In genomic region chr10:59844436-59844835, GRCh38 we compare ENCODE assay signal across 15 cellular contexts.
DNase-seq lines count a peak whose midpoint lies in the region; TF ChIP-seq lines count a peak whose summit lies in the region.
"Had no signal": no experiment of that assay in that cellular context is flagged by ENCODE, and none has a peak within 500 bp of the region (broad histone marks: within the 10 kb centered on the region; RNA-seq: fewer than 3 reads in every experiment).

No MANE protein-coding gene starts in this region.

- no peaks in the 10 kb centered on the region for H3K79me1 ChIP-seq in H9 (ENCODE audit: insufficient read depth, low read depth, low read length, poor library complexity, severe bottlenecking)

- H3K9me3 Mint-ChIP-seq in H9: no peaks in the 10 kb centered on the region
- H3K9me3 Mint-ChIP-seq: CD4-positive, CD25-positive, alpha-beta regulatory T cell had no signal

- no peak overlapping the region for H3K4me3 Mint-ChIP-seq in H9
- H3K4me3 Mint-ChIP-seq: CD4-positive, CD25-positive, alpha-beta regulatory T cell had no signal

- no peak overlapping the region for H4K8ac ChIP-seq in H9 (replicated peaks; ENCODE audit: insufficient read length, low read depth, low read length)

- TF ChIP-seq CTCF in H9 (conservative IDR thresholded peaks at IDR 0.05): no peak
- no peak for TF ChIP-seq CTCF in Loucy (conservative IDR thresholded peaks at IDR 0.05; ENCODE audit: low read length)

- H3K56ac ChIP-seq in H9 (ENCODE audit: insufficient read length, low read depth, low read length): no peak overlapping the region

- no peak overlapping the region for H2AK5ac ChIP-seq in H9 (ENCODE audit: insufficient read length, low read length)

- H4K5ac ChIP-seq in H9 (ENCODE audit: insufficient read length, low read depth, low read length): no peak overlapping the region

- H3K4me1 Mint-ChIP-seq in H9: peaks cover 58% of the 10 kb centered on the region in 2 experiments

- no peak overlapping the region for H3T11ph ChIP-seq in H9 (ENCODE audit: low read length)

- H3K23me2 ChIP-seq in H9 (ENCODE audit: insufficient read length, low read depth, low read length, poor library complexity, severe bottlenecking): no peaks in the 10 kb centered on the region

- H3K27me3 Mint-ChIP-seq in H9 (ENCODE audit: low read depth): no peaks in the 10 kb centered on the region
- H3K27me3 Mint-ChIP-seq: CD4-positive, CD25-positive, alpha-beta regulatory T cell had no signal

- no peak overlapping the region for H3K4ac ChIP-seq in H9 (ENCODE audit: low read depth, low read length)

- no peak overlapping the region for H3K23ac ChIP-seq in H9 (ENCODE audit: insufficient read length, low read depth, low read length)

- H3K9ac ChIP-seq in H9 (ENCODE audit: extremely low read depth, insufficient read length, low read length) (no peak overlapping the region), Loucy (ENCODE audit: low read depth, low read length, poor library complexity, severe bottlenecking) (peak overlapping the region; percentile 0)

- H3K9me3 ChIP-seq in H9 (ENCODE audit: control insufficient read depth, low read depth, low read length) (no peaks in the 10 kb centered on the region), Loucy (ENCODE audit: insufficient read depth, low read depth, low read length) (no peaks in the 10 kb centered on the region)

- H3K4me2 ChIP-seq in H9 (ENCODE audit: insufficient read depth, insufficient read length, low read length) (no peak overlapping the region), Loucy (ENCODE audit: low read depth, low read length, poor library complexity, severe bottlenecking) (no peak overlapping the region)

- no peak overlapping the region for H3K27ac ChIP-seq in H9 (ENCODE audit: insufficient read length, low read depth, low read length)
- H3K27ac ChIP-seq: RWPE1 had no signal

- DNase-seq in H9 (no peak), kidney tubule cell (ENCODE audit: low spot score) (peak; percentile 5), renal cortical epithelial cell (ENCODE audit: low read depth) (peak; percentile 4), SIG-M5 (lab: John Stamatoyannopoulos, UW) (no peak), middle frontal gyrus (ENCODE audit: extremely low spot score, low spot score) (no peak), COR-L47 (lab: John Stamatoyannopoulos, UW) (no peak)
- DNase-seq: CD4-positive, CD25-positive, alpha-beta regulatory T cell; MV-4-11; NCI-H187 treated with DMSO at 0.1 percent for 48 hours; NCI-H345; NCI-H526 treated with DMSO at 0.1 percent for 48 hours; OCI-M1 had no signal

- no peak overlapping the region for H2BK12ac ChIP-seq in H9 (ENCODE audit: insufficient read length, low read depth, low read length)

- no peak overlapping the region for H2BK20ac ChIP-seq in H9 (ENCODE audit: low read depth, low read length, poor library complexity, severe bottlenecking)

- no peak overlapping the region for H3K14ac ChIP-seq in H9 (ENCODE audit: insufficient read depth, low read length)

- no peak overlapping the region for H3K18ac ChIP-seq in H9 (ENCODE audit: insufficient read length, low read depth, low read length)

- no peak overlapping the region for H2BK5ac ChIP-seq in H9 (ENCODE audit: insufficient read length, low read length)

- peaks cover 32% of the 10 kb centered on the region for H3K36me3 ChIP-seq in Loucy (ENCODE audit: insufficient read depth, low read length)

- no peaks in the 10 kb centered on the region for H3K79me2 ChIP-seq in H9 (ENCODE audit: insufficient read depth, low read length)
- no peaks in the 10 kb centered on the region for H3K79me2 ChIP-seq in Loucy (ENCODE audit: insufficient read depth, low read length)

- H3K9me2 ChIP-seq in Loucy (replicated peaks; ENCODE audit: low read depth, low read length): no peaks in the 10 kb centered on the region

- H4K20me1 ChIP-seq in H9 (ENCODE audit: control insufficient read depth, insufficient read depth, insufficient read length) (no peaks in the 10 kb centered on the region), Loucy (ENCODE audit: insufficient read depth, low read length, poor library complexity, severe bottlenecking) (no peaks in the 10 kb centered on the region)

- no peak overlapping the region for H2BK120ac ChIP-seq in H9 (ENCODE audit: low read depth, low read length, poor library complexity, severe bottlenecking)

- peaks cover 3% of the 10 kb centered on the region; the same call in 1 of the 2 replicates for H3F3A ChIP-seq in Loucy (ENCODE audit: low read depth)

- no peak overlapping the region for H2AFZ ChIP-seq in H9 (ENCODE audit: low read length)
- no peak overlapping the region for H2AFZ ChIP-seq in Loucy (ENCODE audit: low read length)

- no peak overlapping the region for H4K91ac ChIP-seq in H9 (ENCODE audit: insufficient read length, low read depth, low read length)

- H3K36me3 Mint-ChIP-seq in H9 (ENCODE audit: insufficient read depth in 1 of 3, low read depth in 3 of 3): peaks cover 14 to 44% (median 44%) of the 10 kb centered on the region in 3 experiments; a peak in 6 of 7 replicates

- H3K4me1 ChIP-seq in H9 (ENCODE audit: insufficient read depth, low read length) (peaks cover 5% of the 10 kb centered on the region), Loucy (ENCODE audit: insufficient read depth, low read length, poor library complexity, severe bottlenecking) (peaks cover 38% of the 10 kb centered on the region)

- no CpG with 5 or more reads among the region's 3 CpGs for WGBS in H9 (ENCODE audit: extremely low coverage, insufficient read length, low lambda C conversion rate)

- no peak overlapping the region for H2BK15ac ChIP-seq in H9 (ENCODE audit: low read depth, low read length)

- no peak overlapping the region for H3K4me3 ChIP-seq in Loucy (ENCODE audit: low read length, poor library complexity, severe bottlenecking)
- H3K4me3 ChIP-seq: K562 had no signal

- peak overlapping the region in 2 of 3 experiments; percentile 71 to 91; a peak in 3 of 7 replicates for H3K27ac Mint-ChIP-seq in H9

- H3K27me3 ChIP-seq in H9 (ENCODE audit: insufficient read depth, low read length): no peaks in the 10 kb centered on the region
- no peaks in the 10 kb centered on the region for H3K27me3 ChIP-seq in Loucy (ENCODE audit: insufficient read depth, low read length, poor library complexity, severe bottlenecking)

Comparison
In these comparisons a context has a peak if more than half of its experiments do, and no peak if none do; other contexts are left out.
1. DNase-seq: peak in kidney tubule cell (single experiment) and renal cortical epithelial cell (single experiment); none in H9 (single experiment), SIG-M5 (single experiment), middle frontal gyrus (single experiment) and COR-L47 (single experiment).